8 cellular contexts compared by ENCODE assay signal in the genomic region with DNA sequence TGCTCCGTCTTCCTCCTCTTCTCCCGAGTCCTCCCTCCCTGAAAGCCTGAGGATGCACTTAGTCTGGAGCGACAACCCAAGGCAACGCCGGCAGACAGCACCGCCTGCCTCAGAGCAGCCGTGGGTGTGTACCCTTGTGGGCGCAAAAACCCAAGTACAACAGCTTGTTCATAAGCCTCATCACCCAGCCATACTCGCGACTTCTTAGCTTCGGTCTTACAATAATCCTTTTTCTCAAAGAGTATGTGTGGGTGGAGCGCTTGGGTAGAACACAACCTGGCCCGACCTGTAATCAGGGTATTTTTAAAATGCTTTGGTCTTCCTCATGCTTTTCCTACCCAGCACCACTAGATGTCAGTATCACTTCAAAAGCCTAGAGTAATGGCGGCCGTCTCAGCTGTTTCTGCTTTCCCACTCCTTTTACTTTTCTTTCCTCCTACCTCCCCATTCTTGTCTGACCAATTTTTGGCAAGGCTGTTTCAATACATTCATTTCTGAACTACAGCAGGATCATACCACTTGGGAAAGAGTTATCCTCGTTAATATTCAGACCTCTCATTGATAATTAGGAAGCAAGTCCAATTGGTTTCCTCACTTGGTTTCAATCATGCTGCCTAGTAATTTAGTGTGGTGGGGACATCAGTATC.
DNase-seq lines count a peak whose midpoint lies in the region; ATAC-seq and TF ChIP-seq lines count a peak whose summit lies in the region.

No MANE protein-coding gene starts in this region.

- ATAC-seq in GM18907 (IDR thresholded peaks at IDR 0.05; ENCODE audit: unreplicated experiment) (peak; percentile 95), HG03108 (IDR thresholded peaks at IDR 0.05; ENCODE audit: unreplicated experiment) (peak; percentile 82)

- TF ChIP-seq CTCF in AG10803 (conservative IDR thresholded peaks at IDR 0.05; ENCODE audit: low read length) (peak; percentile 97), VCaP (conservative IDR thresholded peaks at IDR 0.05) (peak; percentile 98), chondrocyte (IDR thresholded peaks at IDR 0.05) (peak; percentile 98)

- peak overlapping the region; percentile 74 for H3K27ac Mint-ChIP-seq in chondrocyte (ENCODE audit: unreplicated experiment)

- peak overlapping the region; percentile 61 for H3K4me3 ChIP-seq in AG10803 (ENCODE audit: low read length)

- no peak overlapping the region for H3K27ac ChIP-seq in VCaP

- H3K36me3 Mint-ChIP-seq in chondrocyte (ENCODE audit: low read depth): no peaks in the 10 kb centered on the region

- H3K4me1 Mint-ChIP-seq in chondrocyte (ENCODE audit: low read depth): peaks cover 24% of the 10 kb centered on the region

- DNase-seq in AG10803 (ENCODE audit: low read depth) (peak; percentile 75), NCI-H2171 treated with DMSO at 0.1 percent for 48 hours (lab: John Stamatoyannopoulos, UW) (peak; percentile 57), chondrocyte (ENCODE audit: low spot score) (no peak), kidney glomerular epithelial cell (lab: John Stamatoyannopoulos, UW) (peak; percentile 77)
- DNase-seq in stimulated activated CD4-positive, alpha-beta T cell treated with anti-CD3 and anti-CD28 coated beads, Interleukin-1b, Interleukin-23, amount 100 ng/mL, for 48 hours: peak; percentile 40

- peak overlapping the region; percentile 68 for H3K4me3 Mint-ChIP-seq in chondrocyte (ENCODE audit: unreplicated experiment)

- H3K9me3 Mint-ChIP-seq in chondrocyte (ENCODE audit: low read depth): no peaks in the 10 kb centered on the region

- H3K27me3 Mint-ChIP-seq in chondrocyte (ENCODE audit: low read depth): no peaks in the 10 kb centered on the region
